8 cellular contexts compared by ENCODE assay signal in the genomic region with DNA sequence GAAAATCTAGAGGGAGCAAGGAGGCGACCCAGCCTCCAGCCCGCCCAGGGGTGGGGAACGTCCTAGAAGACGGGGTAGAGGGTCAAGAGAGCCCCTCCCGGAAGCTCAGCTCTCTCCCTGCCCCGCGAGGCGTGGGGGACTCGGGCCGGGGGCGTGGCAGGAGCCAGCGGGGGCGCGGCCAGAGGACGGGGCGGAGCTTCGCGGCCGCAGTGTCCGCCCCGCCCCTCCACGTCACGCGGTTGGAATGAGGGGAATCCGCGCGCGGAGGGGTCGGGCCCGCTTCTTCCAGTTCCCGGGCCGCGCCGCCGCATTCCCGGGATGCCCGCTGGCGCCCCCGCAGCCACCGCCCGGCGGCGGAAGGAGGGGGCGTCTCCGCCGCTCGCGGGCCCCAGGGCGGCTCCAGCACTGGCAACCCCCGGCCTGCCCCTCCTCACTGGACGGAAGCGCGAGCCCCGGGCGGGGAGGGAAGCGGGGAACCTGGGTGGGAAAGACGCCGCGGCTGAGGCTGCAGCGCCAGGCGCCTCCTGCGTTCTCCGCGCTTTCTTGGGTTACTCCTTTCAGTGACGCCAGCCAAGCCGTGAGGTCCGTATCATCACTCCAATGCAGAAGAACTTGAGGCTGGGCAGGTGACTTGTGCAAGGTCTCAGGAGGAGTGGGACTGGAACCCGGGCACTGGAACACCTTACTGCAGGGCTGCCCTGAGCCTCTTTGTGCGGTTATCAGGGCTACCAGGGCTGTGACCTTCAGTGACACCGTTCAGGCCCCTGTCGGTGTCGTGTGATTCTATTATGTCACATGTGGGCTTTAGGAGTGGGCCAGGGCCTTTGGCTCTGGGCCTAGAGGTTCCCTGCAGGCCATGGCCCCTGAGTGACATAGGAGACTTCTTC. TPM values are rescaled to one million over a fixed set of nuclear protein-coding genes. Genes with fewer than 3 reads are reported as not detected.
DNase-seq lines count a peak whose midpoint lies in the region; ATAC-seq and TF ChIP-seq lines count a peak whose summit lies in the region.

No MANE protein-coding gene starts in this region.

- no peak for TF ChIP-seq CTCF in testis (IDR thresholded peaks at IDR 0.05)

- H3K4me1 Mint-ChIP-seq in activated naive CD8-positive, alpha-beta T cell treated with anti-CD3 and anti-CD28 coated beads, Interleukin-2, amount 50 U/mL, for 24 hours: peaks cover 40% of the 10 kb centered on the region

- peak overlapping the region; percentile 93 for H3K27ac ChIP-seq in testis

- peak overlapping the region; percentile 72 for H3K4me3 Mint-ChIP-seq in activated naive CD8-positive, alpha-beta T cell treated with anti-CD3 and anti-CD28 coated beads, Interleukin-2, amount 50 U/mL, for 24 hours

- 3 to 4% methylated on average over 8 to 35 of the region's 72 CpGs for WGBS in testis, 2 donors

- H3K36me3 Mint-ChIP-seq in activated naive CD8-positive, alpha-beta T cell treated with anti-CD3 and anti-CD28 coated beads, Interleukin-2, amount 50 U/mL, for 24 hours (ENCODE audit: low read depth): no peaks in the 10 kb centered on the region

- no peaks in the 10 kb centered on the region for H3K9me3 ChIP-seq in testis

- no peak overlapping the region for H3K27ac Mint-ChIP-seq in activated naive CD8-positive, alpha-beta T cell treated with anti-CD3 and anti-CD28 coated beads, Interleukin-2, amount 50 U/mL, for 24 hours

- no peaks in the 10 kb centered on the region for H3K27me3 ChIP-seq in testis

- H3K27me3 Mint-ChIP-seq in activated naive CD8-positive, alpha-beta T cell treated with anti-CD3 and anti-CD28 coated beads, Interleukin-2, amount 50 U/mL, for 24 hours: peaks cover 6% of the 10 kb centered on the region

- intact Hi-C loops in head of caudate nucleus (cut with DNase I): no loop called here
- intact Hi-C loops in testis (cut with DNase I; ENCODE audit: low total_unique reads): no loop called here

- no peaks in the 10 kb centered on the region for H3K36me3 ChIP-seq in testis (ENCODE audit: low read depth, missing control alignments)

- peak overlapping the region; percentile 57 to 82 for H3K4me3 ChIP-seq in testis

- peak; percentile 79 for DNase-seq in GM04504 (ENCODE audit: low read depth)
- peak; percentile 67 for DNase-seq in SK-N-DZ (ENCODE audit: low spot score)
- DNase-seq in activated naive CD8-positive, alpha-beta T cell treated with anti-CD3 and anti-CD28 coated beads, Interleukin-2, amount 50 U/mL, for 24 hours: peak; percentile 78
- peak; percentile 21 to 92 (median 82) for DNase-seq in head of caudate nucleus
- peak; percentile 63 for DNase-seq in occipital lobe (lab: John Stamatoyannopoulos, UW)
- DNase-seq in testis: peak; percentile 90
- DNase-seq in DMS153 treated with DMSO at 0.1 percent for 48 hours (lab: John Stamatoyannopoulos, UW; ENCODE audit: unreplicated experiment): no peak

- H3K9me3 Mint-ChIP-seq in activated naive CD8-positive, alpha-beta T cell treated with anti-CD3 and anti-CD28 coated beads, Interleukin-2, amount 50 U/mL, for 24 hours: no peaks in the 10 kb centered on the region

- TF ChIP-seq POLR2A in testis (IDR thresholded peaks at IDR 0.05): no peak

- peaks cover 52% of the 10 kb centered on the region for H3K4me1 ChIP-seq in testis

- peak; percentile 22 for ATAC-seq in HG03139 (IDR thresholded peaks at IDR 0.05; ENCODE audit: unreplicated experiment)
- ATAC-seq in activated naive CD8-positive, alpha-beta T cell treated with anti-CD3 and anti-CD28 coated beads, Interleukin-2, amount 50 U/mL, for 24 hours: no peak

RNA-seq across cellular contexts. Expression of a gene that starts 4.3 kb away (rescaled TPM):
- polyA plus RNA-seq in SK-N-DZ (2014; cell fraction: cytosol; rRNA removed): 12.5 and 14.0 TPM in 2 replicates
- 17.3 and 17.7 TPM in 2 replicates for polyA plus RNA-seq in SK-N-DZ (2014; cell fraction: nucleus; rRNA removed)
- total RNA-seq in occipital lobe (7.3 TPM), testis (10 to 100 TPM; 45.0 to 68.3 TPM)
- polyA plus RNA-seq in testis (ENCODE audit: insufficient read depth, low read depth, low replicate concordance): 49.2 TPM

RNA-seq across cellular contexts. Expression of a gene that starts 28.2 kb away (rescaled TPM):
- 37.8 and 68.7 TPM in 2 replicates for polyA plus RNA-seq in SK-N-DZ (2014; cell fraction: cytosol; rRNA removed)
- 36.9 and 41.0 TPM in 2 replicates for polyA plus RNA-seq in SK-N-DZ (2014; cell fraction: nucleus; rRNA removed)
- 43.2 TPM for total RNA-seq in occipital lobe
- total RNA-seq in testis: 10 to 100 TPM; 83.4 to 87.8 TPM
- 81.2 TPM for polyA plus RNA-seq in testis (ENCODE audit: insufficient read depth, low read depth, low replicate concordance)

RNA-seq across cellular contexts. Expression of a gene that starts 32.1 kb away (rescaled TPM):
- polyA plus RNA-seq in SK-N-DZ (2014; cell fraction: cytosol; rRNA removed): 63.1 and 68.9 TPM in 2 replicates
- polyA plus RNA-seq in SK-N-DZ (2014; cell fraction: nucleus; rRNA removed): 13.0 and 14.7 TPM in 2 replicates
- 152 TPM for total RNA-seq in occipital lobe
- 10 to 100 TPM; 68.4 to 79.1 TPM for total RNA-seq in testis
- 45.7 TPM for polyA plus RNA-seq in testis (ENCODE audit: insufficient read depth, low read depth, low replicate concordance)
